In genomic region chr15:101288905-101289513, GRCh38 we compare ENCODE assay signal across 8 cellular contexts. TPM values are rescaled to one million over a fixed set of nuclear protein-coding genes. Genes with fewer than 3 reads are reported as not detected.
DNase-seq lines count a peak whose midpoint lies in the region; ATAC-seq and TF ChIP-seq lines count a peak whose summit lies in the region.

No MANE protein-coding gene starts in this region.

- H3K36me3 ChIP-seq in osteoblast (ENCODE audit: insufficient read depth, low read length): peaks cover 66% of the 10 kb centered on the region

- H2AFZ ChIP-seq in osteoblast (ENCODE audit: low read length): no peak overlapping the region

- DNase-seq in NCI-H82 (lab: John Stamatoyannopoulos, UW) (peak; percentile 75), NCI-H82 treated with DMSO at 0.1 percent for 48 hours (lab: John Stamatoyannopoulos, UW; ENCODE audit: unreplicated experiment) (no peak), HuH-7 (ENCODE audit: low spot score) (peak; percentile 73), SKM-1 (lab: John Stamatoyannopoulos, UW; ENCODE audit: unreplicated experiment) (peak; percentile 38), epithelial cell of proximal tubule (ENCODE audit: low read depth) (no peak), osteoblast (ENCODE audit: insufficient read length, low spot score, missing footprints) (peak; percentile 90), posterior cingulate gyrus (no peak)

- no peaks in the 10 kb centered on the region for H3K9me3 ChIP-seq in osteoblast (ENCODE audit: low read depth, low read length)

- H4K20me1 ChIP-seq in osteoblast (ENCODE audit: insufficient read depth, low read length): peaks cover 33% of the 10 kb centered on the region

- no peaks in the 10 kb centered on the region for H3K27me3 ChIP-seq in osteoblast (ENCODE audit: insufficient read depth, low read length)

- peaks cover 75% of the 10 kb centered on the region for H3K79me2 ChIP-seq in osteoblast (ENCODE audit: insufficient read depth, low read length)

- peaks cover 6% of the 10 kb centered on the region for H3K4me1 ChIP-seq in osteoblast (ENCODE audit: insufficient read depth, low read length)

- TF ChIP-seq CTCF in epithelial cell of proximal tubule (conservative IDR thresholded peaks at IDR 0.05; ENCODE audit: low read depth, low read length) (peak; percentile 73), osteoblast (IDR thresholded peaks at IDR 0.05; ENCODE audit: extremely low read depth, low read depth, low read length) (peak; percentile 72)

- no peak overlapping the region for H3K4me2 ChIP-seq in osteoblast (ENCODE audit: insufficient read depth, low read length)

- no peak overlapping the region for H3K27ac ChIP-seq in osteoblast (ENCODE audit: low read depth, low read length)

- H3K4me3 ChIP-seq in epithelial cell of proximal tubule (ENCODE audit: low read depth, low read length): no peak overlapping the region
- no peak overlapping the region for H3K4me3 ChIP-seq in osteoblast (ENCODE audit: insufficient read depth, low read length)

- no peak for ATAC-seq in HG02938 (IDR thresholded peaks at IDR 0.05; ENCODE audit: unreplicated experiment)

- intact Hi-C loops in posterior cingulate gyrus (cut with DNase I): no loop called here

RNA-seq across cellular contexts. Expression of gene SNRPA1, which starts 6.0 kb away (rescaled TPM):
- 62.4 and 97.7 TPM in 2 replicates for total RNA-seq in epithelial cell of proximal tubule
- total RNA-seq in osteoblast: 7.1 and 9.8 TPM in 2 replicates

RNA-seq across cellular contexts. Expression of gene SELENOS, which starts 11.7 kb away (rescaled TPM):
- total RNA-seq in epithelial cell of proximal tubule (47.7 and 67.9 TPM in 2 replicates), osteoblast (74.3 and 79.6 TPM in 2 replicates)

RNA-seq across cellular contexts. Expression of gene CHSY1, which starts 37.2 kb away (rescaled TPM):
- total RNA-seq in epithelial cell of proximal tubule: 14.4 and 19.2 TPM in 2 replicates
- 36.8 and 39.1 TPM in 2 replicates for total RNA-seq in osteoblast

Comparison
In these comparisons a context has a peak if more than half of its experiments do, and no peak if none do; other contexts are left out.
1. DNase-seq: peak in NCI-H82 (single experiment), HuH-7 (single experiment), SKM-1 (single experiment) and osteoblast (single experiment); none in NCI-H82 treated with DMSO at 0.1 percent for 48 hours (single experiment), epithelial cell of proximal tubule (single experiment) and posterior cingulate gyrus (0 of 10).